18 cellular contexts compared by ENCODE assay signal in genomic region chr1:54922921-54923421, GRCh38. TPM values are rescaled to one million over a fixed set of nuclear protein-coding genes. Genes with fewer than 3 reads are reported as not detected.
DNase-seq lines count a peak whose midpoint lies in the region; ATAC-seq, FAIRE-seq and TF ChIP-seq lines count a peak whose summit lies in the region.
"Had no signal": no experiment of that assay in that cellular context is flagged by ENCODE, and none has a peak within 500 bp of the region (broad histone marks: within the 10 kb centered on the region; RNA-seq: fewer than 3 reads in every experiment).

No MANE protein-coding gene starts in this region.

- H3K27ac ChIP-seq in PC-9 = peak overlapping the region; percentile 77
- no peak overlapping the region for H3K27ac ChIP-seq in keratinocyte (ENCODE audit: control insufficient read depth, insufficient read depth, low read length)
- H3K27ac ChIP-seq in stomach = peak overlapping the region; percentile 31 to 70 (median 49)
- H3K27ac ChIP-seq: BLaER1 treated with 17β-estradiol and CSF1 and Interleukin-3, amounts not matched to agents 10 nM and 100 nM; Peyer's patch had no signal

- TF ChIP-seq POLR2A in stomach (IDR thresholded peaks at IDR 0.05) = no peak

- no peaks in the 10 kb centered on the region for H3K9me1 ChIP-seq in keratinocyte (ENCODE audit: control insufficient read depth, extremely low read depth, insufficient read depth, low read length)

- H2AFZ ChIP-seq in PC-9 = peak overlapping the region; percentile 18; the same call in 1 of the 2 replicates
- peak overlapping the region; percentile 43 for H2AFZ ChIP-seq in keratinocyte (ENCODE audit: control insufficient read depth, low read length)

- intact Hi-C loops in PC-9 (cut with micrococcal nuclease; ENCODE audit: unreplicated experiment) = loop anchor here (2.0 kb wide), 1 partner anchor 36 kb away; the partner anchor contains the start of gene DHCR24
- intact Hi-C loops in stomach (cut with DNase I; ENCODE audit: low total_unique reads) = no loop called here

- FAIRE-seq in keratinocyte (lab: Jason Lieb, UNC) = peak; percentile 75
- FAIRE-seq: H1 had no signal

- DNase-seq in PC-9 = peak; percentile 25 to 97
- peak; percentile 93 for DNase-seq in epithelial cell of esophagus (ENCODE audit: low read depth)
- DNase-seq in keratinocyte (ENCODE audit: low read depth, low spot score) = no peak
- peak; percentile 33 for DNase-seq in stomach
- DNase-seq in BE2C = no peak
- no peak for DNase-seq in DMS53 (lab: John Stamatoyannopoulos, UW)
- DNase-seq: activated naive CD4-positive, alpha-beta T cell treated with anti-CD3 and anti-CD28 coated beads, Interleukin-2, amount 10 ng/mL, durations not matched to agents 7 days and 5 days; activated T-cell treated with anti-CD3 and anti-CD28 coated beads for 4 hours; dermis blood vessel endothelial cell; DMS 273 treated with DMSO at 0.1 percent for 48 hours; hippocampal formation; NCI-H1092; Peyer's patch; stimulated activated CD4-positive, alpha-beta T cell treated with anti-CD3 and anti-CD28 coated beads, Interleukin-4, amount 100 ng/mL, for 24 hours had no signal

- H3K9me3 ChIP-seq in PC-9 (ENCODE audit: insufficient read depth, low read depth) (no peaks in the 10 kb centered on the region), keratinocyte (ENCODE audit: control insufficient read depth, low read depth, low read length) (peaks cover 2% of the 10 kb centered on the region), stomach (no peaks in the 10 kb centered on the region), BE2C (no peaks in the 10 kb centered on the region)
- H3K9me3 ChIP-seq: Peyer's patch had no signal

- POLR2A ChIA-PET in PC-9 (lab: Charles Lee; ENCODE audit: unreplicated experiment) = interaction anchor here (0.7 kb wide), 1 partner anchor 1350 kb away, joined by 3 read pairs; no protein-coding TSS in a partner anchor

- WGBS in stomach, 5 donors = 37 to 55% (median 41%) methylated on average over 2 of the region's 2 CpGs

- BruUV-seq in PC-9 (replicated peaks; lab: Mats Ljungman, UMichigan) = no TSS peak

- H3K27me3 ChIP-seq in PC-9 (ENCODE audit: insufficient read depth, low read depth) = no peaks in the 10 kb centered on the region
- H3K27me3 ChIP-seq in keratinocyte (ENCODE audit: control insufficient read depth, extremely low read depth, insufficient read depth, low read length) = no peaks in the 10 kb centered on the region
- H3K27me3 ChIP-seq in stomach = no peaks in the 10 kb centered on the region
- H3K27me3 ChIP-seq in BE2C = no peaks in the 10 kb centered on the region
- H3K27me3 ChIP-seq: BLaER1 treated with 17β-estradiol and CSF1 and Interleukin-3, amounts not matched to agents 10 nM and 100 nM; Peyer's patch had no signal

- H4K20me1 ChIP-seq in PC-9 (ENCODE audit: insufficient read depth) (no peaks in the 10 kb centered on the region), keratinocyte (ENCODE audit: control insufficient read depth, extremely low read depth, insufficient read depth, low read length) (no peaks in the 10 kb centered on the region)
- H4K20me1 ChIP-seq: BLaER1 treated with 17β-estradiol and CSF1 and Interleukin-3, amounts not matched to agents 10 nM and 100 nM had no signal

- H3K36me3 ChIP-seq in PC-9 (ENCODE audit: low read depth) (no peaks in the 10 kb centered on the region), keratinocyte (ENCODE audit: control insufficient read depth in 2 of 2, extremely low read depth in 1 of 2, insufficient read depth in 2 of 2, low read length in 2 of 2) (no peaks in the 10 kb centered on the region), stomach (no peaks in the 10 kb centered on the region), BE2C (no peaks in the 10 kb centered on the region)
- H3K36me3 ChIP-seq: BLaER1 treated with 17β-estradiol and CSF1 and Interleukin-3, amounts not matched to agents 10 nM and 100 nM; Peyer's patch had no signal

- H3K4me3 ChIP-seq in PC-9 (no peak overlapping the region), epithelial cell of esophagus (ENCODE audit: low read length) (no peak overlapping the region), keratinocyte (ENCODE audit: control insufficient read depth in 2 of 3, extremely low read depth in 1 of 3, insufficient read depth in 2 of 3, low read depth in 1 of 3, low read length in 3 of 3) (no peak overlapping the region), stomach (no peak overlapping the region), BE2C (ENCODE audit: low read depth, low read length) (no peak overlapping the region)
- H3K4me3 ChIP-seq: BLaER1 treated with 17β-estradiol and CSF1 and Interleukin-3, amounts not matched to agents 10 nM and 100 nM; Peyer's patch had no signal

- H3K9ac ChIP-seq in keratinocyte (ENCODE audit: control insufficient read depth, extremely low read depth, insufficient read depth, low read length) = no peak overlapping the region
- H3K9ac ChIP-seq: BLaER1 treated with 17β-estradiol and CSF1 and Interleukin-3, amounts not matched to agents 10 nM and 100 nM had no signal

- H3K4me1 ChIP-seq in PC-9 (replicated peaks; ENCODE audit: insufficient read depth) = peaks cover 29% of the 10 kb centered on the region
- peaks cover 24% of the 10 kb centered on the region for H3K4me1 ChIP-seq in keratinocyte (ENCODE audit: control insufficient read depth, extremely low read depth, insufficient read depth, low read length)
- no peaks in the 10 kb centered on the region for H3K4me1 ChIP-seq in stomach
- H3K4me1 ChIP-seq in BE2C = no peaks in the 10 kb centered on the region
- H3K4me1 ChIP-seq: Peyer's patch had no signal

- H3K4me2 ChIP-seq in PC-9 = peak overlapping the region; percentile 65
- peak overlapping the region; percentile 27 for H3K4me2 ChIP-seq in keratinocyte (ENCODE audit: control insufficient read depth, extremely low read depth, insufficient read depth, low read depth, low read length)
- H3K4me2 ChIP-seq: BLaER1 treated with 17β-estradiol and CSF1 and Interleukin-3, amounts not matched to agents 10 nM and 100 nM had no signal

- no peaks in the 10 kb centered on the region for H3K9me2 ChIP-seq in PC-9 (ENCODE audit: insufficient read depth)

- peaks cover 25% of the 10 kb centered on the region for H3F3A ChIP-seq in PC-9 (ENCODE audit: insufficient read depth, low read depth)

- TF ChIP-seq EP300 in stomach (IDR thresholded peaks at IDR 0.05) = no peak

- dilution Hi-C loops in keratinocyte (cut with MboI; ENCODE audit: extremely low pct_ligation_motif_present, low sequenced_read_pairs) = no loop called here

- CTCF ChIA-PET in PC-9 (lab: Charles Lee) = interaction anchor here (0.6 kb wide), 2 partner anchors 22 to 801 kb away, joined by 3 to 4 read pairs; no protein-coding TSS in a partner anchor

- H3K79me2 ChIP-seq in PC-9 (ENCODE audit: low read depth) (no peaks in the 10 kb centered on the region), keratinocyte (ENCODE audit: control insufficient read depth, insufficient read depth, low read length) (no peaks in the 10 kb centered on the region)

- ATAC-seq in GM21576 (IDR thresholded peaks at IDR 0.05; ENCODE audit: unreplicated experiment) = no peak

- TF ChIP-seq CTCF in PC-9 (conservative IDR thresholded peaks at IDR 0.05) (no peak), epithelial cell of esophagus (IDR thresholded peaks at IDR 0.05; ENCODE audit: insufficient read depth, low read depth, low read length, missing control alignments) (no peak), keratinocyte (optimal IDR thresholded peaks at IDR 0.05 in 1 of 3, IDR thresholded peaks at IDR 0.05 in 1 of 3, conservative IDR thresholded peaks at IDR 0.05 in 1 of 3; ENCODE audit: extremely low read depth in 1 of 3, insufficient read depth in 2 of 3, low read length in 3 of 3) (no peak), stomach (IDR thresholded peaks at IDR 0.05) (no peak), BE2C (IDR thresholded peaks at IDR 0.05; ENCODE audit: low read depth, low read length) (no peak)

RNA-seq across cellular contexts. Expression of gene DHCR24, which starts 36.0 kb away (rescaled TPM):
- 195 and 369 TPM in 2 replicates for total RNA-seq in PC-9 (2021)
- 363 to 515 TPM (median 434 TPM) in 3 replicates for polyA plus RNA-seq in keratinocyte
- 72.5 TPM for polyA plus RNA-seq in keratinocyte (2011; ENCODE audit: low read depth)
- polyA plus RNA-seq in keratinocyte (2011; cell fraction: cytosol; rRNA removed) = 267 and 283 TPM in 2 replicates
- 731 and 733 TPM in 2 replicates for polyA plus RNA-seq in keratinocyte (2011; cell fraction: nucleus; rRNA removed)
- polyA plus RNA-seq in keratinocyte (2012; ENCODE audit: low replicate concordance) = 262 and 434 TPM in 2 replicates
- polyA minus RNA-seq in keratinocyte = 1,082 to 2,772 TPM (median 1,362 TPM) in 3 replicates
- polyA minus RNA-seq in keratinocyte (2011; cell fraction: cytosol; rRNA and poly(A)+ RNA removed) = 743 TPM
- polyA minus RNA-seq in keratinocyte (2011; cell fraction: nucleus; rRNA and poly(A)+ RNA removed) = 1,029 and 1,296 TPM in 2 replicates
- 100 to 1,000 TPM in 1 of 5 donors, 10 to 100 TPM in 4; 25.7 to 347 (median 67.9) TPM for total RNA-seq in stomach
- polyA plus RNA-seq in stomach = 10 to 100 TPM; 20.0 to 77.5 (median 70.1) TPM
- 84.0 TPM for polyA plus RNA-seq in BE2C (2012; ENCODE audit: insufficient read depth, insufficient read length, low read depth)

RNA-seq across cellular contexts. Expression of gene TMEM61, which starts 57.5 kb away (rescaled TPM):
- total RNA-seq in PC-9 (2021) (3.8 and 5.0 TPM in 2 replicates), stomach (100 to 1,000 TPM in 1 of 5 donors, 1 to 10 TPM in 1, under 1 TPM in 2, not detected in 1; 0.55 to 130 (median 5.2) TPM)
- polyA plus RNA-seq in keratinocyte (0.49 to 1.1 TPM (median 1.0 TPM) in 3 replicates), stomach (1 to 10 TPM in 2 of 3 donors, under 1 TPM in 1; 0.76 to 5.7 (median 1.6) TPM)
- polyA plus RNA-seq in keratinocyte (2011; ENCODE audit: low read depth) = 0.65 TPM
- 0.69 and 1.9 TPM in 2 replicates for polyA plus RNA-seq in keratinocyte (2011; cell fraction: cytosol; rRNA removed)
- polyA plus RNA-seq in keratinocyte (2011; cell fraction: nucleus; rRNA removed) = 1.2 and 1.8 TPM in 2 replicates
- 1.3 and 1.4 TPM in 2 replicates for polyA plus RNA-seq in keratinocyte (2012; ENCODE audit: low replicate concordance)
- polyA minus RNA-seq in keratinocyte = 0.32 to 0.36 TPM in 2 of 3 replicates, not detected in the other
- 2.5 TPM for polyA minus RNA-seq in keratinocyte (2011; cell fraction: cytosol; rRNA and poly(A)+ RNA removed)
- 0.53 and 0.93 TPM in 2 replicates for polyA minus RNA-seq in keratinocyte (2011; cell fraction: nucleus; rRNA and poly(A)+ RNA removed)
- not detected for polyA plus RNA-seq in BE2C (2012; ENCODE audit: insufficient read depth, insufficient read length, low read depth)
- total RNA-seq: dermis blood vessel endothelial cell, fibroblast of lung had no signal
- polyA plus RNA-seq: fibroblast of lung had no signal

Comparison
In these comparisons a context has a peak if more than half of its experiments do, and no peak if none do; other contexts are left out.
1. DNase-seq: peak in PC-9 (2 of 2), epithelial cell of esophagus (single experiment) and stomach (single experiment); none in keratinocyte (single experiment), BE2C (single experiment) and DMS53 (single experiment).